In genomic region chr12:562634-563033, GRCh38 we compare ENCODE assay signal across 15 cellular contexts.
DNase-seq lines count a peak whose midpoint lies in the region; ATAC-seq and TF ChIP-seq lines count a peak whose summit lies in the region.
"Had no signal": no experiment of that assay in that cellular context is flagged by ENCODE, and none has a peak within 500 bp of the region (broad histone marks: within the 10 kb centered on the region; RNA-seq: fewer than 3 reads in every experiment).

No MANE protein-coding gene starts in this region.

- no peak for DNase-seq in activated T-cell treated with anti-CD3 and anti-CD28 coated beads, Interleukin-2, amount 50 U/mL, for 24 hours
- DNase-seq in activated T-cell treated with anti-CD3 and anti-CD28 coated beads, Interleukin-2, amount 50 U/mL, for 48 hours, result no peak
- DNase-seq in Peyer's patch (no peak), DMS79 (lab: John Stamatoyannopoulos, UW) (no peak)
- DNase-seq in effector memory CD8-positive, alpha-beta T cell, result no peak
- DNase-seq in stimulated activated naive B cell treated with anti-CD40 and anti-IgM and Interleukin-4, amounts not matched to agents 10 μg/mL and 1 μg/mL and 100 μg/mL, for 72 hours, result no peak
- DNase-seq: ACHN, cortex of kidney, mammary epithelial cell, NCI-H1048, NCI-H774, uterus had no signal

- H3K27ac ChIP-seq in Peyer's patch, result peak overlapping the region in 3 of 4 donors; percentile 26 to 63 (median 27)
- H3K27ac ChIP-seq: uterus had no signal

- no peaks in the 10 kb centered on the region for H3K36me3 ChIP-seq in Peyer's patch
- H3K36me3 ChIP-seq: uterus had no signal

- peaks cover 0 to 8% (median 2%) of the 10 kb centered on the region in 4 donors for H3K4me1 ChIP-seq in Peyer's patch
- H3K4me1 ChIP-seq: uterus had no signal

- no peak for TF ChIP-seq CTCF in Peyer's patch (IDR thresholded peaks at IDR 0.05)

- H3K27ac Mint-ChIP-seq in activated T-cell treated with anti-CD3 and anti-CD28 coated beads, Interleukin-2, amount 50 U/mL, for 24 hours, result peak overlapping the region; percentile 82
- peak overlapping the region; percentile 95 to 97 for H3K27ac Mint-ChIP-seq in effector memory CD8-positive, alpha-beta T cell
- no peak overlapping the region for H3K27ac Mint-ChIP-seq in stimulated activated naive B cell treated with anti-CD40 and anti-IgM and Interleukin-4, amounts not matched to agents 10 μg/mL and 1 μg/mL and 100 μg/mL, for 72 hours

- H3K9me3 Mint-ChIP-seq in activated T-cell treated with anti-CD3 and anti-CD28 coated beads, Interleukin-2, amount 50 U/mL, for 24 hours, result no peaks in the 10 kb centered on the region
- H3K9me3 Mint-ChIP-seq in effector memory CD8-positive, alpha-beta T cell, result no peaks in the 10 kb centered on the region
- no peaks in the 10 kb centered on the region for H3K9me3 Mint-ChIP-seq in stimulated activated naive B cell treated with anti-CD40 and anti-IgM and Interleukin-4, amounts not matched to agents 10 μg/mL and 1 μg/mL and 100 μg/mL, for 72 hours
- H3K9me3 Mint-ChIP-seq: activated T-cell treated with anti-CD3 and anti-CD28 coated beads, Interleukin-2, amount 50 U/mL, for 72 hours had no signal

- no peaks in the 10 kb centered on the region for H3K27me3 Mint-ChIP-seq in activated T-cell treated with anti-CD3 and anti-CD28 coated beads, Interleukin-2, amount 50 U/mL, for 24 hours
- no peaks in the 10 kb centered on the region for H3K27me3 Mint-ChIP-seq in effector memory CD8-positive, alpha-beta T cell
- H3K27me3 Mint-ChIP-seq in stimulated activated naive B cell treated with anti-CD40 and anti-IgM and Interleukin-4, amounts not matched to agents 10 μg/mL and 1 μg/mL and 100 μg/mL, for 72 hours, result peaks cover 0 to 8% of the 10 kb centered on the region in 2 donors

- no peak for TF ChIP-seq POLR2A in Peyer's patch (IDR thresholded peaks at IDR 0.05)

- no peak overlapping the region for H3K4me3 ChIP-seq in Peyer's patch
- H3K4me3 ChIP-seq: uterus had no signal

- ATAC-seq in effector memory CD8-positive, alpha-beta T cell (replicated peaks), result no peak
- ATAC-seq in stimulated activated naive B cell treated with anti-CD40 and anti-IgM and Interleukin-4, amounts not matched to agents 10 μg/mL and 1 μg/mL and 100 μg/mL, for 72 hours (replicated peaks), result peak; percentile 28 to 45
- ATAC-seq in GM18519 (IDR thresholded peaks at IDR 0.05; ENCODE audit: low FRiP score, unreplicated experiment) (no peak), HG03196 (IDR thresholded peaks at IDR 0.05; ENCODE audit: unreplicated experiment) (no peak)

- peaks cover 63% of the 10 kb centered on the region for H3K4me1 Mint-ChIP-seq in activated T-cell treated with anti-CD3 and anti-CD28 coated beads, Interleukin-2, amount 50 U/mL, for 24 hours (ENCODE audit: low read depth)
- H3K4me1 Mint-ChIP-seq in effector memory CD8-positive, alpha-beta T cell (ENCODE audit: low read depth in 2 of 2), result peaks cover 55 to 58% of the 10 kb centered on the region in 2 donors
- peaks cover 31 to 36% of the 10 kb centered on the region in 2 donors for H3K4me1 Mint-ChIP-seq in stimulated activated naive B cell treated with anti-CD40 and anti-IgM and Interleukin-4, amounts not matched to agents 10 μg/mL and 1 μg/mL and 100 μg/mL, for 72 hours

- H3K4me3 Mint-ChIP-seq in activated T-cell treated with anti-CD3 and anti-CD28 coated beads, Interleukin-2, amount 50 U/mL, for 24 hours, result no peak overlapping the region
- peak overlapping the region; percentile 81 to 83 for H3K4me3 Mint-ChIP-seq in effector memory CD8-positive, alpha-beta T cell
- peak overlapping the region; percentile 15 to 31 for H3K4me3 Mint-ChIP-seq in stimulated activated naive B cell treated with anti-CD40 and anti-IgM and Interleukin-4, amounts not matched to agents 10 μg/mL and 1 μg/mL and 100 μg/mL, for 72 hours

- no peaks in the 10 kb centered on the region for H3K9me3 ChIP-seq in Peyer's patch
- H3K9me3 ChIP-seq: uterus had no signal

- peaks cover 21% of the 10 kb centered on the region for H3K36me3 Mint-ChIP-seq in activated T-cell treated with anti-CD3 and anti-CD28 coated beads, Interleukin-2, amount 50 U/mL, for 24 hours (ENCODE audit: low read depth)
- H3K36me3 Mint-ChIP-seq in effector memory CD8-positive, alpha-beta T cell (ENCODE audit: insufficient read depth), result peaks cover 3% of the 10 kb centered on the region
- no peaks in the 10 kb centered on the region for H3K36me3 Mint-ChIP-seq in stimulated activated naive B cell treated with anti-CD40 and anti-IgM and Interleukin-4, amounts not matched to agents 10 μg/mL and 1 μg/mL and 100 μg/mL, for 72 hours

- H3K27me3 ChIP-seq in Peyer's patch, result no peaks in the 10 kb centered on the region
- H3K27me3 ChIP-seq: uterus had no signal

Comparison
In these comparisons a context has a peak if more than half of its experiments do, and no peak if none do; other contexts are left out.
1. ATAC-seq: peak in stimulated activated naive B cell treated with anti-CD40 and anti-IgM and Interleukin-4, amounts not matched to agents 10 μg/mL and 1 μg/mL and 100 μg/mL, for 72 hours (2 of 2); none in effector memory CD8-positive, alpha-beta T cell (single experiment), GM18519 (single experiment) and HG03196 (single experiment).